ENCODE assay signal across 8 cellular contexts in genomic region chr7:105691029-105691691, GRCh38.
DNase-seq lines count a peak whose midpoint lies in the region; ATAC-seq and TF ChIP-seq lines count a peak whose summit lies in the region.

No MANE protein-coding gene starts in this region.

- peak overlapping the region; percentile 71 for H3K4me3 ChIP-seq in DOHH2 (ENCODE audit: low read length)
- H3K4me3 ChIP-seq in esophagus (ENCODE audit: low read depth in 1 of 2, low read length in 2 of 2): peak overlapping the region; percentile 27 to 50
- peak overlapping the region; percentile 26 for H3K4me3 ChIP-seq in neural progenitor cell

- H2AFZ ChIP-seq in neural progenitor cell (replicated peaks): no peak overlapping the region

- H3K4me1 Mint-ChIP-seq in neural progenitor cell: peaks cover 25% of the 10 kb centered on the region

- H3K36me3 ChIP-seq in DOHH2 (ENCODE audit: control insufficient read depth, low read length): no peaks in the 10 kb centered on the region
- H3K36me3 ChIP-seq in esophagus (ENCODE audit: control insufficient read depth in 2 of 2, insufficient read depth in 2 of 2, low read length in 1 of 2): no peaks in the 10 kb centered on the region
- no peaks in the 10 kb centered on the region for H3K36me3 ChIP-seq in neural progenitor cell

- H3K9me3 ChIP-seq in DOHH2 (ENCODE audit: control insufficient read depth, insufficient read depth, low read length) (no peaks in the 10 kb centered on the region), esophagus (ENCODE audit: control insufficient read depth in 2 of 2, insufficient read depth in 1 of 2, low read depth in 1 of 2, low read length in 1 of 2) (no peaks in the 10 kb centered on the region), neural progenitor cell (ENCODE audit: low read depth) (no peaks in the 10 kb centered on the region)

- H3K79me2 ChIP-seq in DOHH2 (ENCODE audit: control insufficient read depth, low read length) (no peaks in the 10 kb centered on the region), neural progenitor cell (ENCODE audit: low read depth) (peaks cover 7% of the 10 kb centered on the region)

- H3K9me3 Mint-ChIP-seq in neural progenitor cell: peaks cover 5% of the 10 kb centered on the region

- H3K4me3 Mint-ChIP-seq in neural progenitor cell: no peak overlapping the region

- H3K4me2 ChIP-seq in DOHH2 (ENCODE audit: low read length): peak overlapping the region; percentile 96
- H3K4me2 ChIP-seq in neural progenitor cell: peak overlapping the region; percentile 68

- H3K27ac ChIP-seq in DOHH2 (ENCODE audit: low read depth, low read length) (peak overlapping the region; percentile 42), esophagus (ENCODE audit: low read depth in 2 of 2, low read length in 1 of 2) (peak overlapping the region; percentile 71 to 84), neural progenitor cell (no peak overlapping the region)

- ATAC-seq in HG02798 (IDR thresholded peaks at IDR 0.05; ENCODE audit: poor library complexity, unreplicated experiment) (peak; percentile 12), HG02938 (IDR thresholded peaks at IDR 0.05; ENCODE audit: unreplicated experiment) (no peak)

- TF ChIP-seq CTCF in DOHH2 (IDR thresholded peaks at IDR 0.05; ENCODE audit: low read depth, low read length, poor library complexity, severe bottlenecking): no peak
- TF ChIP-seq CTCF in neural progenitor cell (IDR thresholded peaks at IDR 0.05): no peak

- H3F3A ChIP-seq in DOHH2 (ENCODE audit: control insufficient read depth, insufficient read depth) (peaks cover 10% of the 10 kb centered on the region; the same call in 1 of the 2 replicates), neural progenitor cell (ENCODE audit: low read depth) (peaks cover 9% of the 10 kb centered on the region)

- H3K36me3 Mint-ChIP-seq in neural progenitor cell: peaks cover 21% of the 10 kb centered on the region

- no peaks in the 10 kb centered on the region for H3K9me2 ChIP-seq in DOHH2 (replicated peaks; ENCODE audit: control insufficient read depth, low read length)

- H3K4me1 ChIP-seq in DOHH2 (ENCODE audit: control insufficient read depth, low read length) (peaks cover 28% of the 10 kb centered on the region), esophagus (ENCODE audit: control insufficient read depth in 2 of 2, insufficient read depth in 2 of 2, low read length in 1 of 2) (no peaks in the 10 kb centered on the region), neural progenitor cell (peaks cover 32% of the 10 kb centered on the region)

- H3K27ac Mint-ChIP-seq in neural progenitor cell: no peak overlapping the region

- 6 to 7% methylated on average over 18 of the region's 18 CpGs for WGBS in esophagus, 2 donors

- H4K20me1 ChIP-seq in DOHH2 (ENCODE audit: control insufficient read depth, insufficient read depth, low read depth, low read length) (no peaks in the 10 kb centered on the region), neural progenitor cell (ENCODE audit: low read depth) (peaks cover 15% of the 10 kb centered on the region)

- peaks cover 9% of the 10 kb centered on the region; the same call in 1 of the 2 replicates for H3K27me3 ChIP-seq in DOHH2 (ENCODE audit: control insufficient read depth, low read length)
- H3K27me3 ChIP-seq in esophagus (ENCODE audit: control insufficient read depth in 1 of 2, insufficient read depth in 2 of 2, low read length in 2 of 2): no peaks in the 10 kb centered on the region
- peaks cover 15% of the 10 kb centered on the region for H3K27me3 ChIP-seq in neural progenitor cell

- H3K9ac ChIP-seq in neural progenitor cell: no peak overlapping the region

- peak; percentile 47 for DNase-seq in activated CD4-positive, CD25-positive, alpha-beta regulatory T cell treated with anti-CD3 and anti-CD28 coated beads, Interleukin-2, amount 50 U/mL, for 72 hours
- DNase-seq in neural progenitor cell (ENCODE audit: low spot score) (no peak), occipital lobe (lab: John Stamatoyannopoulos, UW) (no peak), amniotic stem cell (lab: John Stamatoyannopoulos, UW) (no peak)

- peaks cover 6% of the 10 kb centered on the region for H3K27me3 Mint-ChIP-seq in neural progenitor cell (ENCODE audit: insufficient read depth, low read depth)
